Comparison of ENCODE assay signal across 8 cellular contexts in the genomic region with DNA sequence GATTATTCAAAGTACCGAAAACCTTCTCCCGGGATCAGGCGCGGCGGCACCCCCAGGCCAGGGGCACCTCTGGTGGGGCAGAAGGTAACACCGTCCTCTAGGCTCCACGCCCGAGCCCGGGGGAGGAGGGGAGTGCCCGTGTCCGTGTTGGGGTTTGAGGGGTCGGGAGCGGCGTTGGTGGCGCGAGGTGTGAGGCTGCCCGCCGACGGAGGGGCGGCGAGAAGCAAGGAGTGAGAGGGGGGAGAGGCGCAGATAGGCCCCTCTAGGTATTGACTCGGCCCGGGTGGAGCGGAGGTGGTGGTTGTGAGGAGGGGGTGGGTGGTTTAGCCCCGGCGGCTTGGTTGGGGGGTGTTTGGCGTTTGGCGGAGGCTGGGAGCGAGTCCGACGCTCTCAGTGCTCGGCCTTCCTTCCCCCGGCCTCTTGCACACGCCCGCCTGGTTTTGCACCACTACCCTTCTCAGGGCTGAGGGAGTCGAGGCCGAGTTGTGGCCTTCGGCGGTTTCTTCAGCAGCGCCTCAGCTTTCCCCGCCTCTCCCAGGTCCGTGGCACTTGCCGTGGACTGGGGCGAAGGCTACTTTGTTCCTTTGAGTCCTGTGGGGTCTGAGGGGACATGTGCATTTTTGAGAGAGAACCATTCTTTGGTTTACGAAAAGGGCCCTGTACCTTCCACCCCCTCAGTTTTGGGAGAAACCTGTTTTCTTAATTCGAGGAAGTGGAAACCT. TPM values are rescaled to one million over a fixed set of nuclear protein-coding genes. Genes with fewer than 3 reads are reported as not detected.
DNase-seq lines count a peak whose midpoint lies in the region; ATAC-seq and TF ChIP-seq lines count a peak whose summit lies in the region.

No MANE protein-coding gene starts in this region.

- H3K4me3 ChIP-seq in ovary = peak overlapping the region; percentile 96

- peaks cover 40% of the 10 kb centered on the region for H3K4me1 Mint-ChIP-seq in activated naive CD8-positive, alpha-beta T cell (ENCODE audit: low read depth)

- TF ChIP-seq CTCF in ovary (IDR thresholded peaks at IDR 0.05) = peak in 1 of 3 donors; percentile 27

- H3K36me3 Mint-ChIP-seq in activated naive CD8-positive, alpha-beta T cell = peaks cover 21% of the 10 kb centered on the region

- no peaks in the 10 kb centered on the region for H3K27me3 ChIP-seq in ovary

- no peak for TF ChIP-seq POLR2A in ovary (IDR thresholded peaks at IDR 0.05)

- H3K9me3 Mint-ChIP-seq in activated naive CD8-positive, alpha-beta T cell (ENCODE audit: low read depth) = no peaks in the 10 kb centered on the region

- 0 to 1% (median 0%) methylated on average over 47 of the region's 47 CpGs for WGBS in ovary, 3 donors

- no peaks in the 10 kb centered on the region for H3K27me3 Mint-ChIP-seq in activated naive CD8-positive, alpha-beta T cell

- ATAC-seq in GM21526 (IDR thresholded peaks at IDR 0.05; ENCODE audit: low FRiP score, unreplicated experiment) (peak; percentile 5), Right ventricle myocardium superior (ENCODE audit: poor library complexity) (peak; percentile 14), HG02884 (IDR thresholded peaks at IDR 0.05; ENCODE audit: unreplicated experiment) (no peak)

- peak overlapping the region; percentile 99 for H3K27ac Mint-ChIP-seq in activated naive CD8-positive, alpha-beta T cell

- intact Hi-C loops in Right ventricle myocardium superior (cut with DNase I) = loop anchor here (5.0 to 10.0 kb wide), 2 partner anchors 33 to 219 kb away; a partner anchor contains a TSS
- intact Hi-C loops in ovary (cut with DNase I) = loop anchor here in 1 of 4 donors (10.0 kb wide), 1 partner anchor 219 kb away; a partner anchor contains a TSS

- no peaks in the 10 kb centered on the region for H3K36me3 ChIP-seq in ovary

- no peaks in the 10 kb centered on the region for H3K9me3 ChIP-seq in ovary

- DNase-seq in COR-L47 (lab: John Stamatoyannopoulos, UW) (peak; percentile 53), NCI-H146 (lab: John Stamatoyannopoulos, UW) (peak; percentile 63), Right ventricle myocardium superior (peak; percentile 59), ovary (no peak), NCI-H128 (lab: John Stamatoyannopoulos, UW; ENCODE audit: unreplicated experiment) (no peak)

- peak overlapping the region; percentile 97 to 99 for H3K27ac ChIP-seq in ovary

- H3K4me1 ChIP-seq in ovary (ENCODE audit: insufficient read depth) = peaks cover 5% of the 10 kb centered on the region

- H3K4me3 Mint-ChIP-seq in activated naive CD8-positive, alpha-beta T cell = peak overlapping the region; percentile 99

- no peak for TF ChIP-seq EP300 in ovary (IDR thresholded peaks at IDR 0.05)

RNA-seq across cellular contexts. Expression of a gene that starts 0.4 kb away (rescaled TPM):
- total RNA-seq in Right ventricle myocardium superior = 54.0 TPM
- 100 to 1,000 TPM in 2 of 7 donors, 10 to 100 TPM in 5; 78.2 to 124 (median 96.1) TPM for total RNA-seq in ovary
- polyA plus RNA-seq in ovary = 10 to 100 TPM; 63.7 to 68.4 TPM

Comparison
In these comparisons a context has a peak if more than half of its experiments do, and no peak if none do; other contexts are left out.
1. DNase-seq: peak in COR-L47 (single experiment), NCI-H146 (single experiment) and Right ventricle myocardium superior (single experiment); none in ovary (0 of 5) and NCI-H128 (single experiment).